ENCODE assay signal across 17 cellular contexts in the genomic region with DNA sequence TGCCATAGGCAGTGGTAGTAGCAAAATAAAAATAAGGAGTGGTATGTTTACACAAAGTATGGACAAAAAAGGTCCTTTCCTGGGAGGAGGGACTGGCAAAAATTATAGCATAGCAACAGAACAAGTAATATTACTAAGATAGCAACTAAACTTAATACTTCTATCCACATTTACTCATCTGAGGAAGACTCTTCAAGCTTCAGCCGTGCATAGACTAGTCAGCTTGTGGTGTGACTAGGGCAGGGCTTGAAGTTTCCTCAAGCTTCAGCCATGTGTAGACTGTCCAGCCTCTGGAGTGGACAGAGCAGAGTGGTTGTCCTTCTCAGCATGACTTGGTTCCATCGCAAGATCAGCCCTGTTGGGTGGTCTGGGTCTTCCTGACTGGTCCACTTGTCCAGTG.
"Had no signal": no experiment of that assay in that cellular context is flagged by ENCODE, and none has a peak within 500 bp of the region (broad histone marks: within the 10 kb centered on the region; RNA-seq: fewer than 3 reads in every experiment).

No MANE protein-coding gene starts in this region.

- H3K9me3 Mint-ChIP-seq: nephron progenitor cell had no signal

- H3K27ac Mint-ChIP-seq: nephron progenitor cell had no signal

- DNase-seq: activated CD8-positive, alpha-beta memory T cell treated with anti-CD3 and anti-CD28 coated beads, Interleukin-2, amount 50 U/mL, for 4 hours; activated T-cell treated with anti-CD3 and anti-CD28 coated beads, Interleukin-2, amount 50 U/mL, for 48 hours; amygdala; dermis blood vessel endothelial cell; effector memory CD4-positive, alpha-beta T cell; esophagus squamous epithelium; heart right ventricle; left lung; midbrain; nephron progenitor cell; nucleus accumbens; stimulated activated CD4-positive, alpha-beta T cell treated with anti-CD3 and anti-CD28 coated beads, Interleukin-12 subunit alpha, Interleukin-12 subunit beta, amount 100 ng/mL, for 4 hours; stimulated activated CD4-positive, alpha-beta T cell treated with anti-CD3 and anti-CD28 coated beads, Interleukin-1b, Interleukin-23, amount 100 ng/mL, for 48 hours; stimulated activated CD8-positive, alpha-beta memory T cell treated with anti-CD3 and anti-CD28 coated beads, Interleukin-4, amount 100 ng/mL, for 48 hours; stomach; T-helper 9 cell; trophoblast cell had no signal

- ATAC-seq: heart right ventricle, left lung had no signal

- H3K4me1 Mint-ChIP-seq: nephron progenitor cell had no signal

- H3K4me3 Mint-ChIP-seq: nephron progenitor cell had no signal
